Comparison of ENCODE assay signal across 8 cellular contexts in genomic region chrX:40996886-40997530, GRCh38.
DNase-seq lines count a peak whose midpoint lies in the region; ATAC-seq and TF ChIP-seq lines count a peak whose summit lies in the region.

No MANE protein-coding gene starts in this region.

- CTCF ChIA-PET in WTC11 (lab: Charles Lee): interaction anchor here (0.6 to 1.4 kb wide), 4 partner anchors 29 to 423 kb away, joined by 3 to 9 read pairs (median 4); no protein-coding TSS in a partner anchor

- H3K9me2 ChIP-seq in Loucy (replicated peaks; ENCODE audit: low read depth, low read length): no peaks in the 10 kb centered on the region

- peaks cover 8% of the 10 kb centered on the region; the same call in 1 of the 2 replicates for H3K9me3 Mint-ChIP-seq in WTC11
- no peaks in the 10 kb centered on the region for H3K9me3 Mint-ChIP-seq in stimulated activated effector memory CD8-positive, alpha-beta T cell treated with anti-CD3 and anti-CD28 coated beads, Interleukin-12 subunit alpha, Interleukin-12 subunit beta, amount 100 ng/mL, for 72 hours

- H3K9me3 ChIP-seq in Loucy (ENCODE audit: insufficient read depth, low read depth, low read length) (no peaks in the 10 kb centered on the region), iPS-18a (ENCODE audit: control insufficient read depth, low read depth, low read length) (no peaks in the 10 kb centered on the region)

- H3K4me3 Mint-ChIP-seq in WTC11: peak overlapping the region; percentile 31
- H3K4me3 Mint-ChIP-seq in stimulated activated effector memory CD8-positive, alpha-beta T cell treated with anti-CD3 and anti-CD28 coated beads, Interleukin-12 subunit alpha, Interleukin-12 subunit beta, amount 100 ng/mL, for 72 hours: no peak overlapping the region

- H3K4me1 ChIP-seq in Loucy (ENCODE audit: insufficient read depth, low read length, poor library complexity, severe bottlenecking) (no peaks in the 10 kb centered on the region), iPS-18a (ENCODE audit: control insufficient read depth, low read depth, low read length) (peaks cover 8% of the 10 kb centered on the region)

- H3K27me3 Mint-ChIP-seq in WTC11 (ENCODE audit: low read depth): no peaks in the 10 kb centered on the region

- no peaks in the 10 kb centered on the region for H4K20me1 ChIP-seq in Loucy (ENCODE audit: insufficient read depth, low read length, poor library complexity, severe bottlenecking)

- no peaks in the 10 kb centered on the region for H3K27me3 ChIP-seq in Loucy (ENCODE audit: insufficient read depth, low read length, poor library complexity, severe bottlenecking)
- H3K27me3 ChIP-seq in iPS-18a (ENCODE audit: control insufficient read depth, insufficient read depth, low read length): no peaks in the 10 kb centered on the region

- H3K4me1 Mint-ChIP-seq in WTC11: peaks cover 13% of the 10 kb centered on the region
- H3K4me1 Mint-ChIP-seq in stimulated activated effector memory CD8-positive, alpha-beta T cell treated with anti-CD3 and anti-CD28 coated beads, Interleukin-12 subunit alpha, Interleukin-12 subunit beta, amount 100 ng/mL, for 72 hours: no peaks in the 10 kb centered on the region

- no peak overlapping the region for H3K4me2 ChIP-seq in Loucy (ENCODE audit: low read depth, low read length, poor library complexity, severe bottlenecking)

- H3K9ac ChIP-seq in Loucy (ENCODE audit: low read depth, low read length, poor library complexity, severe bottlenecking): no peak overlapping the region
- H3K9ac ChIP-seq in iPS-18a (ENCODE audit: low read length): peak overlapping the region; percentile 5

- H3K79me2 ChIP-seq in Loucy (ENCODE audit: insufficient read depth, low read length): no peaks in the 10 kb centered on the region

- peak overlapping the region; percentile 93 for H3K27ac Mint-ChIP-seq in WTC11
- H3K27ac Mint-ChIP-seq in stimulated activated effector memory CD8-positive, alpha-beta T cell treated with anti-CD3 and anti-CD28 coated beads, Interleukin-12 subunit alpha, Interleukin-12 subunit beta, amount 100 ng/mL, for 72 hours: no peak overlapping the region

- H3K4me3 ChIP-seq in Loucy (ENCODE audit: low read length, poor library complexity, severe bottlenecking) (no peak overlapping the region), iPS-18a (ENCODE audit: low read length) (peak overlapping the region; percentile 36)

- POLR2A ChIA-PET in WTC11 (lab: Charles Lee): interaction anchor here (0.7 to 1.5 kb wide), 2 partner anchors 88 to 246 kb away, joined by 5 to 8 read pairs; partner anchors contain the start of gene USP9X

- no peaks in the 10 kb centered on the region for H3F3A ChIP-seq in Loucy (ENCODE audit: low read depth)

- peak; percentile 89 for ATAC-seq in WTC11
- ATAC-seq in stimulated activated effector memory CD8-positive, alpha-beta T cell treated with anti-CD3 and anti-CD28 coated beads, Interleukin-12 subunit alpha, Interleukin-12 subunit beta, amount 100 ng/mL, for 72 hours: peak; percentile 58
- ATAC-seq in HG03571 (IDR thresholded peaks at IDR 0.05; ENCODE audit: unreplicated experiment): no peak

- H2AFZ ChIP-seq in Loucy (ENCODE audit: low read length): peak overlapping the region; percentile 73

- DNase-seq in G401 (ENCODE audit: low spot score): peak; percentile 23
- DNase-seq in WTC11 (ENCODE audit: low spot score): no peak
- DNase-seq in stimulated activated effector memory CD8-positive, alpha-beta T cell treated with anti-CD3 and anti-CD28 coated beads, Interleukin-12 subunit alpha, Interleukin-12 subunit beta, amount 100 ng/mL, for 72 hours (ENCODE audit: low spot score in 2 of 2): no peak
- no peak for DNase-seq in posterior cingulate gyrus
- DNase-seq in DMS79 (lab: John Stamatoyannopoulos, UW): no peak

- H3K27ac ChIP-seq in iPS-18a (ENCODE audit: low read length): peak overlapping the region; percentile 7

- intact Hi-C loops in posterior cingulate gyrus (cut with DNase I): no loop called here

- H3K36me3 ChIP-seq in Loucy (ENCODE audit: insufficient read depth, low read length) (no peaks in the 10 kb centered on the region), iPS-18a (ENCODE audit: control insufficient read depth, low read depth, low read length) (no peaks in the 10 kb centered on the region)

- in situ Hi-C loops in G401 (cut with HindIII; ENCODE audit: low sequenced_read_pairs): no loop called here

- TF ChIP-seq CTCF in Loucy (conservative IDR thresholded peaks at IDR 0.05; ENCODE audit: low read length) (no peak), WTC11 (IDR thresholded peaks at IDR 0.05) (no peak)

- no peaks in the 10 kb centered on the region for H3K36me3 Mint-ChIP-seq in WTC11
- H3K36me3 Mint-ChIP-seq in stimulated activated effector memory CD8-positive, alpha-beta T cell treated with anti-CD3 and anti-CD28 coated beads, Interleukin-12 subunit alpha, Interleukin-12 subunit beta, amount 100 ng/mL, for 72 hours: no peaks in the 10 kb centered on the region

TF ChIP-seq in WTC11, 78 proteins besides CTCF, POLR2A, EP300 and RAD21:
- TF ChIP-seq, protein P1, sequence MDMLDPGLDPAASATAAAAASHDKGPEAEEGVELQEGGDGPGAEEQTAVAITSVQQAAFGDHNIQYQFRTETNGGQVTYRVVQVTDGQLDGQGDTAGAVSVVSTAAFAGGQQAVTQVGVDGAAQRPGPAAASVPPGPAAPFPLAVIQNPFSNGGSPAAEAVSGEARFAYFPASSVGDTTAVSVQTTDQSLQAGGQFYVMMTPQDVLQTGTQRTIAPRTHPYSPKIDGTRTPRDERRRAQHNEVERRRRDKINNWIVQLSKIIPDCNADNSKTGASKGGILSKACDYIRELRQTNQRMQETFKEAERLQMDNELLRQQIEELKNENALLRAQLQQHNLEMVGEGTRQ (CRISPR knock-in tag; IDR thresholded peaks at IDR 0.05): peak; percentile 91
- TF ChIP-seq ATF2 (CRISPR knock-in tag; IDR thresholded peaks at IDR 0.05; ENCODE audit: borderline replicate concordance, low read depth): no peak
- TF ChIP-seq, protein P2, sequence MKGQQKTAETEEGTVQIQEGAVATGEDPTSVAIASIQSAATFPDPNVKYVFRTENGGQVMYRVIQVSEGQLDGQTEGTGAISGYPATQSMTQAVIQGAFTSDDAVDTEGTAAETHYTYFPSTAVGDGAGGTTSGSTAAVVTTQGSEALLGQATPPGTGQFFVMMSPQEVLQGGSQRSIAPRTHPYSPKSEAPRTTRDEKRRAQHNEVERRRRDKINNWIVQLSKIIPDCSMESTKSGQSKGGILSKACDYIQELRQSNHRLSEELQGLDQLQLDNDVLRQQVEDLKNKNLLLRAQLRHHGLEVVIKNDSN (CRISPR knock-in tag; IDR thresholded peaks at IDR 0.05): peak; percentile 87
